In the genomic region with DNA sequence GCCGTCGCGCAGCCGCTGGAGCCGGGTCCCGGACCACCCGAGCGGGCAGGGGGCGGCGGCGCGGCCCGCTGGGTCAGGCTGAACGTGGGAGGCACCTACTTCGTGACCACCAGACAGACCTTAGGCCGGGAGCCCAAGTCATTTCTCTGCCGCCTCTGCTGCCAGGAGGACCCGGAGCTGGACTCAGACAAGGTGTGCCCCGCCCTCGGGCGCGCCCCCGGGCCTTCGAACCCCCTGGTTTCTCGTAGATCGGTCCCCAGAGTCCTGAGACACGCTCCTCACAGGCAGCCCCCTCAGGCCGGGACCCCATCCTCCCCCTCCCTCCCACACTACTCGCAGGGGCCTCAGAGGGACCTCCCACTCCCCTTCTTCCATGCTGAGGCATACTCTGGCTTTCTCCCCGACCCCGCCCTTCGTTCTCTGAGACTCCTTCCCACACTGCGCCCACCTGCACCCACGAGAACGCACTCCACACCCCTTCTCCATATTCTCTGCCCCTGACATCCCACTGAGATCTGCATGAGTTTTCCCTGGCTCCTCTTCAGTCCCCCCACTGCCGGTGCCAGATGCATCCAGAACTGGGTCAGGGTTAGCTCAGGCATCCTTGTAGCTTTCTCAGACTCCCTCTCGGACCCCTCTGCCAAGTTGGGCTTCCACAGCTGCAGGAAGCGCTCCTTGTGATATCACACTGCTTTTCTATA, we compare ENCODE assay signal across 8 cellular contexts. TPM values are rescaled to one million over a fixed set of nuclear protein-coding genes. Genes with fewer than 3 reads are reported as not detected.
DNase-seq lines count a peak whose midpoint lies in the region; ATAC-seq, FAIRE-seq and TF ChIP-seq lines count a peak whose summit lies in the region.

No MANE protein-coding gene starts in this region.

- no peak overlapping the region for H3K14ac ChIP-seq in H1 (ENCODE audit: insufficient read length)

- H3K36me3 ChIP-seq in H1 (ENCODE audit: control insufficient read depth in 2 of 4, insufficient read depth in 4 of 4, low read length in 3 of 4), result peaks cover 2 to 27% (median 11%) of the 10 kb centered on the region in 4 experiments; a peak in 5 of 8 replicates
- no peaks in the 10 kb centered on the region for H3K36me3 ChIP-seq in muscle layer of colon (ENCODE audit: insufficient read depth, low read length)
- peaks cover 0 to 6% (median 2%) of the 10 kb centered on the region in 4 donors for H3K36me3 ChIP-seq in transverse colon

- H3K18ac ChIP-seq in H1 (ENCODE audit: extremely low read depth, low read length), result no peak overlapping the region; the same call in 1 of the 2 replicates

- H3K4me3 Mint-ChIP-seq in WTC11, result peak overlapping the region; percentile 99

- no peak overlapping the region for H2BK120ac ChIP-seq in H1 (replicated peaks; ENCODE audit: low read depth, low read length)

- no peak overlapping the region for H3K4ac ChIP-seq in H1 (replicated peaks; ENCODE audit: insufficient read length, low read depth, low read length)

- in situ Hi-C loops in transverse colon (cut with MboI; ENCODE audit: low pct_ligation_motif_present in 1 of 4, low pct_unique_long_range_greater_than_20kb in 1 of 4, low sequenced_read_pairs in 3 of 4), result no loop called here

- no peak for FAIRE-seq in H1 (lab: Jason Lieb, UNC)

- peak overlapping the region; percentile 4 for H4K8ac ChIP-seq in H1 (ENCODE audit: extremely low read depth, insufficient read depth, low read length)

- 2% methylated on average over 22 of the region's 38 CpGs; no CpG with 5 or more reads in 1 of the 2 experiments for WGBS in H1 (ENCODE audit: extremely low coverage in 1 of 2, insufficient coverage in 1 of 2, insufficient read length in 1 of 2, insufficient replicate concordance in 2 of 2, low coverage in 1 of 2, low lambda C conversion rate in 2 of 2, missing lambda C conversion rate in 1 of 2), 2 experiments
- 1% methylated on average over 26 of the region's 38 CpGs; no CpG with 5 or more reads in 1 of the 2 donors for WGBS in transverse colon (ENCODE audit: low coverage in 1 of 2), 2 donors

- no peak overlapping the region for H3K23ac ChIP-seq in H1 (ENCODE audit: insufficient read length)

- peak overlapping the region; percentile 82 to 97 for H3K4me2 ChIP-seq in H1 (ENCODE audit: insufficient read depth in 1 of 2, low read depth in 2 of 2, low read length in 2 of 2)

- H3K9me3 Mint-ChIP-seq in WTC11, result no peaks in the 10 kb centered on the region

- H3K27ac Mint-ChIP-seq in WTC11, result peak overlapping the region; percentile 81

- H2BK15ac ChIP-seq in H1 (ENCODE audit: low read length), result peak overlapping the region; percentile 12; the same call in 1 of the 2 replicates

- peaks cover 3 to 4% of the 10 kb centered on the region in 2 experiments for H4K20me1 ChIP-seq in H1 (replicated peaks in 1 of 2; ENCODE audit: control insufficient read depth in 1 of 2, insufficient read depth in 2 of 2, low read length in 2 of 2)

- H4K5ac ChIP-seq in H1 (ENCODE audit: insufficient read length, low read depth, low read length), result peak overlapping the region; percentile 54

- no peak for TF ChIP-seq EP300 in H1 (IDR thresholded peaks at IDR 0.05; ENCODE audit: borderline replicate concordance in 1 of 2, low read depth in 2 of 2, low read length in 2 of 2)
- TF ChIP-seq EP300 in transverse colon (IDR thresholded peaks at IDR 0.05; ENCODE audit: low read depth), result no peak

- H3K4me3 ChIP-seq in H1 (ENCODE audit: extremely low read depth in 1 of 4, insufficient read depth in 2 of 4, low read depth in 3 of 4, low read length in 4 of 4) (peak overlapping the region; percentile 82 to 97 (median 87)), muscle layer of colon (ENCODE audit: low read depth in 1 of 2, low read length in 2 of 2) (peak overlapping the region; percentile 73 to 83), transverse colon (peak overlapping the region; percentile 66 to 98 (median 82))

- TF ChIP-seq POLR2A in H1 (IDR thresholded peaks at IDR 0.05; ENCODE audit: control extremely low read depth in 1 of 2, low read depth in 2 of 2, low read length in 2 of 2) (no peak), transverse colon (IDR thresholded peaks at IDR 0.05) (no peak)

- H2BK12ac ChIP-seq in H1 (ENCODE audit: low read depth, low read length), result 0 out of 2 replicates have a peak overlapping the region, but pooled peaks have one; percentile 33

- H3K9me3 ChIP-seq in H1 (ENCODE audit: insufficient read depth in 2 of 2, low read depth in 1 of 2, low read length in 1 of 2), result no peaks in the 10 kb centered on the region
- H3K9me3 ChIP-seq in muscle layer of colon (ENCODE audit: low read length), result no peaks in the 10 kb centered on the region
- no peaks in the 10 kb centered on the region for H3K9me3 ChIP-seq in transverse colon

- no peak overlapping the region for H2AK5ac ChIP-seq in H1 (ENCODE audit: low read depth, low read length)

- H3K27me3 Mint-ChIP-seq in WTC11 (ENCODE audit: low read depth), result no peaks in the 10 kb centered on the region

- no peaks in the 10 kb centered on the region; the same call in 1 of the 2 replicates for H3K23me2 ChIP-seq in H1 (ENCODE audit: low read depth, low read length)

- intact Hi-C loops in transverse colon (cut with DNase I; ENCODE audit: low total_unique reads), result no loop called here

- H2AFZ ChIP-seq in H1 (ENCODE audit: low read length), result no peak overlapping the region

- peaks cover 8 to 38% of the 10 kb centered on the region in 2 experiments for H3K79me2 ChIP-seq in H1 (ENCODE audit: control insufficient read depth in 1 of 2, insufficient read depth in 2 of 2, low read length in 2 of 2)

- H2BK20ac ChIP-seq in H1 (ENCODE audit: low read length), result no peak overlapping the region

- TF ChIP-seq CTCF in WTC11 (IDR thresholded peaks at IDR 0.05), result no peak
- no peak for TF ChIP-seq CTCF in H1 (IDR thresholded peaks at IDR 0.05; ENCODE audit: control extremely low read depth in 1 of 3, insufficient read depth in 1 of 3, low read depth in 1 of 3, low read length in 3 of 3)
- no peak for TF ChIP-seq CTCF in transverse colon (IDR thresholded peaks at IDR 0.05)

- peaks cover 6% of the 10 kb centered on the region; the same call in 1 of the 2 replicates for H3K79me1 ChIP-seq in H1 (ENCODE audit: low read depth, low read length)

- H3K4me1 Mint-ChIP-seq in WTC11, result peaks cover 36% of the 10 kb centered on the region

- H3K9ac ChIP-seq in H1 (replicated peaks in 1 of 4; ENCODE audit: extremely low read depth in 1 of 4, low read depth in 3 of 4, low read length in 3 of 4), result peak overlapping the region; percentile 70 to 85 (median 81)
- peak overlapping the region; percentile 35 for H3K9ac ChIP-seq in muscle layer of colon (ENCODE audit: low read length)

- ATAC-seq in HG03108 (IDR thresholded peaks at IDR 0.05; ENCODE audit: unreplicated experiment), result peak; percentile 8
- ATAC-seq in WTC11, result peak; percentile 1; the same call in 1 of the 2 replicates

- peak overlapping the region; percentile 77; the same call in 1 of the 2 replicates for H2BK5ac ChIP-seq in H1 (ENCODE audit: low read depth, low read length)

- peaks cover 27% of the 10 kb centered on the region for H3K36me3 Mint-ChIP-seq in WTC11

- H4K91ac ChIP-seq in H1 (replicated peaks; ENCODE audit: insufficient read length, low read length), result no peak overlapping the region

- peak overlapping the region; percentile 5 for H3K56ac ChIP-seq in H1 (replicated peaks; ENCODE audit: insufficient read length, low read depth, low read length)

- CTCF ChIA-PET in WTC11 (lab: Charles Lee), result interaction anchor here (0.6 to 2.4 kb wide), 12 partner anchors 13 to 223 kb away, joined by 3 to 13 read pairs (median 4); partner anchors contain the start of genes HID1, MIF4GD, MRPL58 and OTOP2
- CTCF ChIA-PET in H1 (lab: Charles Lee; ENCODE audit: partially characterized antibody), result interaction anchor here (0.6 to 2.2 kb wide), 8 partner anchors 9 to 222 kb away, joined by 3 to 10 read pairs (median 4); partner anchors contain the start of gene MRPL58

- peak; percentile 2 for DNase-seq in NCI-H2029 (lab: John Stamatoyannopoulos, UW)
- no peak for DNase-seq in NCI-H2029 treated with DMSO at 0.1 percent for 48 hours (lab: John Stamatoyannopoulos, UW)
- peak; percentile 44 for DNase-seq in WTC11 (ENCODE audit: low spot score)
- no peak for DNase-seq in H1 (ENCODE audit: low read depth in 1 of 2, low spot score in 2 of 2)
- DNase-seq in transverse colon, result peak; percentile 51
- DNase-seq in NCI-H128 (lab: John Stamatoyannopoulos, UW; ENCODE audit: unreplicated experiment), result no peak

- H3K27me3 ChIP-seq in H1 (replicated peaks in 1 of 4; ENCODE audit: control insufficient read depth in 3 of 4, extremely low read depth in 1 of 4, insufficient read depth in 3 of 4, low read length in 3 of 4) (no peaks in the 10 kb centered on the region), muscle layer of colon (ENCODE audit: control insufficient read depth in 1 of 2, insufficient read depth in 2 of 2, low read length in 2 of 2) (no peaks in the 10 kb centered on the region), transverse colon (no peaks in the 10 kb centered on the region)

- TF ChIP-seq RAD21 in H1 (IDR thresholded peaks at IDR 0.05 in 1 of 2, conservative IDR thresholded peaks at IDR 0.05 in 1 of 2; ENCODE audit: low read depth in 2 of 2, low read length in 2 of 2), result no peak

- H3K4me1 ChIP-seq in H1 (replicated peaks in 1 of 4; ENCODE audit: control insufficient read depth in 3 of 4, insufficient read depth in 4 of 4, low read length in 3 of 4), result peaks cover 0 to 16% (median 4%) of the 10 kb centered on the region in 4 experiments; a peak in 4 of 7 replicates
- peaks cover 16% of the 10 kb centered on the region for H3K4me1 ChIP-seq in muscle layer of colon (ENCODE audit: insufficient read depth, low read length)
- peaks cover 12 to 30% (median 23%) of the 10 kb centered on the region in 4 donors for H3K4me1 ChIP-seq in transverse colon

- H3K27ac ChIP-seq in H1 (ENCODE audit: low read depth, low read length), result peak overlapping the region; percentile 74; the same call in 1 of the 2 replicates
- H3K27ac ChIP-seq in muscle layer of colon (ENCODE audit: low read depth, low read length), result peak overlapping the region; percentile 93
- peak overlapping the region; percentile 93 to 99 (median 98) for H3K27ac ChIP-seq in transverse colon

- POLR2A ChIA-PET in WTC11 (lab: Charles Lee) (interaction anchor here (0.7 to 2.3 kb wide), 3 partner anchors 13 to 174 kb away, joined by 3 to 9 read pairs (median 3); partner anchors contain the start of gene MRPL58), H1 (lab: Charles Lee; ENCODE audit: partially characterized antibody) (interaction anchor here (1.0 to 4.8 kb wide), 11 partner anchors 10 to 65 kb away, joined by 3 to 20 read pairs (median 3); partner anchors contain the start of genes MRPL58 and SLC16A5)

RNA-seq across cellular contexts. Expression of gene KCTD2, which starts 0.5 kb away (rescaled TPM):
- total RNA-seq in WTC11 (2021) (31.3 to 34.0 TPM (median 32.8 TPM) in 3 replicates), transverse colon (10 to 100 TPM; 14.5 to 24.7 (median 19.7) TPM)
- 33.7 and 34.1 TPM in 2 replicates for total RNA-seq in H1 (2021; fragmentation: NEBNext Ultra II Directional; extraction: Animal tissue kit (Norgen Biotek cat#: 25700))
- polyA plus RNA-seq in H1 (2011; rRNA removed), result 32.6 and 36.8 TPM in 2 replicates
- 34.2 TPM for polyA plus RNA-seq in H1 (2011; cell fraction: cytosol; rRNA removed)
- polyA plus RNA-seq in H1 (2011; cell fraction: nucleus; rRNA removed), result 34.2 TPM
- polyA plus RNA-seq in H1 (2012, experiment 1 of 2), result 28.4 to 33.2 TPM (median 30.1 TPM) in 4 replicates
- polyA plus RNA-seq in H1 (2012, experiment 2 of 2), result 27.2 TPM
- polyA plus RNA-seq in H1 (2013, experiment 1 of 2), result 19.6 TPM
- 19.1 TPM for polyA plus RNA-seq in H1 (2013, experiment 2 of 2)
- 40.0 and 40.9 TPM in 2 replicates for polyA minus RNA-seq in H1 (2011; rRNA and poly(A)+ RNA removed)
- polyA minus RNA-seq in H1 (2011; cell fraction: cytosol; rRNA and poly(A)+ RNA removed), result 16.6 TPM
- polyA minus RNA-seq in H1 (2011; cell fraction: nucleus; rRNA and poly(A)+ RNA removed), result 13.5 TPM

RNA-seq across cellular contexts. Expression of gene ATP5PD, which starts 0.8 kb away (rescaled TPM):
- 383 to 427 TPM (median 419 TPM) in 3 replicates for total RNA-seq in WTC11 (2021)
- 326 and 335 TPM in 2 replicates for total RNA-seq in H1 (2021; fragmentation: NEBNext Ultra II Directional; extraction: Animal tissue kit (Norgen Biotek cat#: 25700))
- polyA plus RNA-seq in H1 (2011; rRNA removed), result 254 and 407 TPM in 2 replicates
- polyA plus RNA-seq in H1 (2011; cell fraction: cytosol; rRNA removed), result 359 TPM
- 101 TPM for polyA plus RNA-seq in H1 (2011; cell fraction: nucleus; rRNA removed)
- polyA plus RNA-seq in H1 (2012, experiment 1 of 2), result 445 to 644 TPM (median 486 TPM) in 4 replicates
- polyA plus RNA-seq in H1 (2012, experiment 2 of 2), result 293 TPM
- 532 TPM for polyA plus RNA-seq in H1 (2013, experiment 1 of 2)
- 533 TPM for polyA plus RNA-seq in H1 (2013, experiment 2 of 2)
- polyA minus RNA-seq in H1 (2011; rRNA and poly(A)+ RNA removed), result 160 and 164 TPM in 2 replicates
- polyA minus RNA-seq in H1 (2011; cell fraction: cytosol; rRNA and poly(A)+ RNA removed), result 92.8 TPM
- polyA minus RNA-seq in H1 (2011; cell fraction: nucleus; rRNA and poly(A)+ RNA removed), result 69.1 TPM
- 100 to 1,000 TPM in 3 of 4 donors, 10 to 100 TPM in 1; 75.2 to 373 (median 245) TPM for total RNA-seq in transverse colon

RNA-seq across cellular contexts. Expression of gene MRPL58, which starts 35.1 kb away (rescaled TPM):
- total RNA-seq in WTC11 (2021) (41.8 to 43.7 TPM (median 41.9 TPM) in 3 replicates), transverse colon (10 to 100 TPM in 2 of 4 donors, under 1 TPM in 1, not detected in 1; 1.00 to 41.3 (median 37.4) TPM)
- total RNA-seq in H1 (2021; fragmentation: NEBNext Ultra II Directional; extraction: Animal tissue kit (Norgen Biotek cat#: 25700)), result 48.5 and 49.1 TPM in 2 replicates
- 43.2 and 43.6 TPM in 2 replicates for polyA plus RNA-seq in H1 (2011; rRNA removed)
- polyA plus RNA-seq in H1 (2011; cell fraction: cytosol; rRNA removed), result 73.0 TPM
- polyA plus RNA-seq in H1 (2011; cell fraction: nucleus; rRNA removed), result 28.6 TPM
- 34.5 to 60.5 TPM (median 52.3 TPM) in 4 replicates for polyA plus RNA-seq in H1 (2012, experiment 1 of 2)
- 70.9 TPM for polyA plus RNA-seq in H1 (2012, experiment 2 of 2)
- 43.0 TPM for polyA plus RNA-seq in H1 (2013, experiment 1 of 2)
- polyA plus RNA-seq in H1 (2013, experiment 2 of 2), result 40.8 TPM
- polyA minus RNA-seq in H1 (2011; rRNA and poly(A)+ RNA removed), result 16.1 and 20.3 TPM in 2 replicates
- polyA minus RNA-seq in H1 (2011; cell fraction: cytosol; rRNA and poly(A)+ RNA removed), result 14.9 TPM
- polyA minus RNA-seq in H1 (2011; cell fraction: nucleus; rRNA and poly(A)+ RNA removed), result 21.0 TPM

RNA-seq across cellular contexts. Expression of gene SLC16A5, which starts 40.2 kb away (rescaled TPM):
- total RNA-seq in WTC11 (2021) (32.4 to 33.5 TPM (median 33.1 TPM) in 3 replicates), transverse colon (10 to 100 TPM; 65.9 to 94.6 (median 79.5) TPM)
- total RNA-seq in H1 (2021; fragmentation: NEBNext Ultra II Directional; extraction: Animal tissue kit (Norgen Biotek cat#: 25700)), result 16.6 and 17.1 TPM in 2 replicates
- 34.7 and 54.8 TPM in 2 replicates for polyA plus RNA-seq in H1 (2011; rRNA removed)
- polyA plus RNA-seq in H1 (2011; cell fraction: cytosol; rRNA removed), result 28.9 TPM
- 82.9 TPM for polyA plus RNA-seq in H1 (2011; cell fraction: nucleus; rRNA removed)
- 14.3 to 26.5 TPM (median 20.8 TPM) in 4 replicates for polyA plus RNA-seq in H1 (2012, experiment 1 of 2)
- 12.9 TPM for polyA plus RNA-seq in H1 (2012, experiment 2 of 2)
- polyA plus RNA-seq in H1 (2013, experiment 1 of 2), result 22.7 TPM
- 21.6 TPM for polyA plus RNA-seq in H1 (2013, experiment 2 of 2)
- polyA minus RNA-seq in H1 (2011; rRNA and poly(A)+ RNA removed), result 15.2 and 17.8 TPM in 2 replicates
- polyA minus RNA-seq in H1 (2011; cell fraction: cytosol; rRNA and poly(A)+ RNA removed), result 11.3 TPM
- polyA minus RNA-seq in H1 (2011; cell fraction: nucleus; rRNA and poly(A)+ RNA removed), result 24.1 TPM

Comparison
In these comparisons a context has a peak if more than half of its experiments do, and no peak if none do; other contexts are left out.
1. DNase-seq: peak in NCI-H2029 (single experiment), WTC11 (single experiment) and transverse colon (single experiment); none in NCI-H2029 treated with DMSO at 0.1 percent for 48 hours (single experiment), H1 (0 of 2) and NCI-H128 (single experiment).
2. Peak in every context shown above with its lines, with median percentiles within 50 percentile points of each other: H3K27ac ChIP-seq and H3K4me3 ChIP-seq.